ENCODE assay signal across 18 cellular contexts in the genomic region with DNA sequence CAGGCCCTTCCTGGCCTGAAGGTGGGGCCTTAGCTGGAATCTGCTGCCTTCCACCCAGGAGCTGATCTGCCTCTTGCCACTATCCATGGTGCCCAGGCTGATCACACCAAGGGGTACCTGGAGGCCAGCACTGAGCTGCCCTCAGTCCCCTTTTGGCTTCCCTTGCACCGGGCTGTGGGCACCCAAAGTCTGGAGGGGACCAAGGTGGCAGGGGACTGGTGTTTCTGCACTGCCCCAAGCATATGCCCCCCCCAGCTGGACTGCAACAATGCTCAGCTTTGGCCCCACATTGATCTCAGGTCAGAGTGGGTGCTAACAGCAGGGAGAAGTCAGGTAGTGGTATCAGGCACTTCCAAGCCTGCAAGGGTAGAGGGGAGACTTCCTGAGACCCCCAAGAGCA.
A peak's percentile ranks its signal among the peaks of the same experiment; 100 is the strongest.
DNase-seq lines count a peak whose midpoint lies in the region; ATAC-seq, FAIRE-seq and TF ChIP-seq lines count a peak whose summit lies in the region.
"Had no signal": no experiment of that assay in that cellular context is flagged by ENCODE, and none has a peak within 500 bp of the region (broad histone marks: within the 10 kb centered on the region; RNA-seq: fewer than 3 reads in every experiment).

No MANE protein-coding gene starts in this region.

- H2BK15ac ChIP-seq in IMR-90 (ENCODE audit: low read depth, low read length), result no peak overlapping the region

- H3K56ac ChIP-seq in IMR-90 (ENCODE audit: extremely low read depth, insufficient read depth, low read length), result no peak overlapping the region

- DNase-seq in IMR-90 (no peak), sciatic nerve (ENCODE audit: low spot score) (no peak), D721Med (ENCODE audit: insufficient read length, low spot score) (no peak), NCI-H526 (lab: John Stamatoyannopoulos, UW) (no peak)
- DNase-seq: C1 segment of cervical spinal cord; Calu3; CD4-positive, alpha-beta memory T cell; COR-L47; DMS153; DND-41; GOT3; HFFc6 had no signal

- in situ Hi-C loops in IMR-90 (cut with MboI; ENCODE audit: low sequenced_read_pairs), result no loop called here

- H4K5ac ChIP-seq in IMR-90 (ENCODE audit: low read depth, low read length), result no peak overlapping the region

- H4K8ac ChIP-seq in IMR-90 (ENCODE audit: low read depth in 2 of 2, low read length in 2 of 2), result no peak overlapping the region

- peak overlapping the region; percentile 55 for H2AK9ac ChIP-seq in IMR-90 (replicated peaks; ENCODE audit: low read depth, low read length, poor library complexity)

- H3K4me2 ChIP-seq in IMR-90 (ENCODE audit: low read depth, low read length), result no peak overlapping the region

- no TSS peak for BruUV-seq in IMR-90 (replicated peaks; lab: Mats Ljungman, UMichigan)

- no peaks in the 10 kb centered on the region for H3K4me1 ChIP-seq in IMR-90 (ENCODE audit: control insufficient read depth, insufficient read depth, low read length)
- H3K4me1 ChIP-seq: HAP-1 had no signal

- H3K9me3 ChIP-seq in IMR-90 (ENCODE audit: control insufficient read depth, insufficient read depth, low read length), result peaks cover 2% of the 10 kb centered on the region; the same call in 1 of the 2 replicates
- H3K9me3 ChIP-seq: HAP-1 had no signal

- H3K27ac ChIP-seq in IMR-90 (ENCODE audit: insufficient read depth, low read length), result no peak overlapping the region

- no peak overlapping the region for H4K91ac ChIP-seq in IMR-90 (ENCODE audit: insufficient read depth, low read depth, low read length)

- no peak overlapping the region for H2AK5ac ChIP-seq in IMR-90 (ENCODE audit: low read depth, low read length)

- H3K4me3 ChIP-seq in IMR-90 (ENCODE audit: insufficient read depth, low read depth, low read length), result no peak overlapping the region
- H3K4me3 ChIP-seq: HAP-1 had no signal

- no peak overlapping the region for H3K23ac ChIP-seq in IMR-90 (ENCODE audit: low read depth, low read length)

- no peak overlapping the region for H3K4ac ChIP-seq in IMR-90 (ENCODE audit: low read depth, low read length)

- no peak for FAIRE-seq in D721Med (lab: Jason Lieb, UNC)
- FAIRE-seq: G401.6, GM12892, H54 had no signal

- no peaks in the 10 kb centered on the region for H3K9me1 ChIP-seq in IMR-90 (ENCODE audit: insufficient read depth, low read length)

- WGBS in IMR-90 (ENCODE audit: extremely low coverage in 2 of 2, insufficient read length in 1 of 2), 2 experiments, result 40% methylated on average over 1 of the region's 1 CpG; no CpG with 5 or more reads in 1 of the 2 experiments

- no peaks in the 10 kb centered on the region for H3K79me1 ChIP-seq in IMR-90 (ENCODE audit: low read depth in 1 of 2, low read length in 2 of 2)

- no peak overlapping the region for H2BK5ac ChIP-seq in IMR-90 (ENCODE audit: low read depth, low read length, poor library complexity, severe bottlenecking)

- H3K36me3 ChIP-seq in IMR-90 (ENCODE audit: control insufficient read depth, insufficient read depth, low read length), result no peaks in the 10 kb centered on the region
- H3K36me3 ChIP-seq: HAP-1 had no signal

- CTCF ChIA-PET in IMR-90 (lab: Yijun Ruan, JAX), result no interaction called here

- no peak overlapping the region for H3K9ac ChIP-seq in IMR-90 (ENCODE audit: low read depth, low read length)

- TF ChIP-seq POLR2A in IMR-90 (IDR thresholded peaks at IDR 0.05; ENCODE audit: low read depth, low read length), result no peak

- no peak overlapping the region for H2BK120ac ChIP-seq in IMR-90 (ENCODE audit: low read depth, low read length)

- dilution Hi-C loops in IMR-90 (cut with HindIII; ENCODE audit: low sequenced_read_pairs, unreplicated experiment), result no loop called here

- TF ChIP-seq CTCF in IMR-90 (conservative IDR thresholded peaks at IDR 0.05; ENCODE audit: low read depth, low read length) (no peak), D721Med (IDR thresholded peaks at IDR 0.05; ENCODE audit: insufficient read depth, missing control alignments) (no peak)

- POLR2A ChIA-PET in IMR-90 (lab: Charles Lee; ENCODE audit: unreplicated experiment), result no interaction called here

- H3K14ac ChIP-seq in IMR-90 (replicated peaks; ENCODE audit: low read depth, low read length), result no peak overlapping the region

- H4K20me1 ChIP-seq in IMR-90 (ENCODE audit: insufficient read depth, low read length), result no peaks in the 10 kb centered on the region

- no peaks in the 10 kb centered on the region for H3K27me3 ChIP-seq in IMR-90 (ENCODE audit: control insufficient read depth, insufficient read depth, low read length)

- no peak for TF ChIP-seq RAD21 in IMR-90 (IDR thresholded peaks at IDR 0.05; ENCODE audit: low read length)

- no peak overlapping the region for H2BK20ac ChIP-seq in IMR-90 (ENCODE audit: low read depth, low read length)

- intact Hi-C loops in IMR-90 (cut with micrococcal nuclease), result no loop called here
- intact Hi-C loops in sciatic nerve (cut with DNase I), result no loop called here

- no peak overlapping the region for H2AFZ ChIP-seq in IMR-90 (replicated peaks; ENCODE audit: low read length, poor library complexity)

- no peak for ATAC-seq in IMR-90 (ENCODE audit: low read depth)
- peak; percentile 15 for ATAC-seq in esophagus mucosa
- peak; percentile 39 for ATAC-seq in sciatic nerve
- no peak for ATAC-seq in HG03196 (IDR thresholded peaks at IDR 0.05; ENCODE audit: unreplicated experiment)

- no peak overlapping the region for H3K18ac ChIP-seq in IMR-90 (ENCODE audit: low read depth, low read length)

TF ChIP-seq in IMR-90, 13 proteins besides CTCF, POLR2A, EP300 and RAD21:
- TF ChIP-seq MAZ (IDR thresholded peaks at IDR 0.05; ENCODE audit: borderline replicate concordance, low read depth, low read length) (no peak), SMC3 (IDR thresholded peaks at IDR 0.05; ENCODE audit: low read depth, low read length) (no peak), NFE2L2 (IDR thresholded peaks at IDR 0.05; ENCODE audit: low read depth, low read length) (no peak), FOS (IDR thresholded peaks at IDR 0.05; ENCODE audit: low read depth, low read length) (no peak), MXI1 (IDR thresholded peaks at IDR 0.05; ENCODE audit: borderline replicate concordance, low read depth, low read length) (no peak), RCOR1 (IDR thresholded peaks at IDR 0.05; ENCODE audit: insufficient replicate concordance, low read length) (no peak), CEBPB (IDR thresholded peaks at IDR 0.05; ENCODE audit: low read depth, low read length) (no peak), CHD1 (IDR thresholded peaks at IDR 0.05; ENCODE audit: low read depth, low read length) (no peak), BHLHE40 (IDR thresholded peaks at IDR 0.05; ENCODE audit: low read depth, low read length) (no peak), RFX5 (IDR thresholded peaks at IDR 0.05; ENCODE audit: low read depth, low read length) (no peak), MAFK (IDR thresholded peaks at IDR 0.05; ENCODE audit: low read depth, low read length) (no peak)
- TF ChIP-seq, protein P1, sequence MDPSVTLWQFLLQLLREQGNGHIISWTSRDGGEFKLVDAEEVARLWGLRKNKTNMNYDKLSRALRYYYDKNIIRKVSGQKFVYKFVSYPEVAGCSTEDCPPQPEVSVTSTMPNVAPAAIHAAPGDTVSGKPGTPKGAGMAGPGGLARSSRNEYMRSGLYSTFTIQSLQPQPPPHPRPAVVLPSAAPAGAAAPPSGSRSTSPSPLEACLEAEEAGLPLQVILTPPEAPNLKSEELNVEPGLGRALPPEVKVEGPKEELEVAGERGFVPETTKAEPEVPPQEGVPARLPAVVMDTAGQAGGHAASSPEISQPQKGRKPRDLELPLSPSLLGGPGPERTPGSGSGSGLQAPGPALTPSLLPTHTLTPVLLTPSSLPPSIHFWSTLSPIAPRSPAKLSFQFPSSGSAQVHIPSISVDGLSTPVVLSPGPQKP (IDR thresholded peaks at IDR 0.05; ENCODE audit: borderline replicate concordance, low read depth, low read length), result no peak
- TF ChIP-seq, protein P2, sequence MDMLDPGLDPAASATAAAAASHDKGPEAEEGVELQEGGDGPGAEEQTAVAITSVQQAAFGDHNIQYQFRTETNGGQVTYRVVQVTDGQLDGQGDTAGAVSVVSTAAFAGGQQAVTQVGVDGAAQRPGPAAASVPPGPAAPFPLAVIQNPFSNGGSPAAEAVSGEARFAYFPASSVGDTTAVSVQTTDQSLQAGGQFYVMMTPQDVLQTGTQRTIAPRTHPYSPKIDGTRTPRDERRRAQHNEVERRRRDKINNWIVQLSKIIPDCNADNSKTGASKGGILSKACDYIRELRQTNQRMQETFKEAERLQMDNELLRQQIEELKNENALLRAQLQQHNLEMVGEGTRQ (IDR thresholded peaks at IDR 0.05; ENCODE audit: low read depth, low read length), result no peak

Comparison
In these comparisons a context has a peak if more than half of its experiments do, and no peak if none do; other contexts are left out.
1. ATAC-seq: peak in esophagus mucosa (single experiment) and sciatic nerve (single experiment); none in IMR-90 (single experiment) and HG03196 (single experiment).